Comparison of ENCODE assay signal across 23 cellular contexts in genomic region chr15:66854012-66854965, GRCh38.
DNase-seq lines count a peak whose midpoint lies in the region; ATAC-seq and TF ChIP-seq lines count a peak whose summit lies in the region.
"Had no signal": no experiment of that assay in that cellular context is flagged by ENCODE, and none has a peak within 500 bp of the region (broad histone marks: within the 10 kb centered on the region; RNA-seq: fewer than 3 reads in every experiment).

No MANE protein-coding gene starts in this region.

- no peak for TF ChIP-seq POLR2A in HCT116 (IDR thresholded peaks at IDR 0.05; ENCODE audit: borderline replicate concordance, extremely low read depth, insufficient read depth, insufficient read length)
- TF ChIP-seq POLR2A in sigmoid colon (IDR thresholded peaks at IDR 0.05), result no peak

- peaks cover 16% of the 10 kb centered on the region for H3K27me3 Mint-ChIP-seq in WTC11 (ENCODE audit: low read depth)
- peaks cover 58% of the 10 kb centered on the region for H3K27me3 Mint-ChIP-seq in activated naive CD4-positive, alpha-beta T cell treated with anti-CD3 and anti-CD28 coated beads, Interleukin-2, amount 10 ng/mL, durations not matched to agents 7 days and 5 days

- no peak for TF ChIP-seq EP300 in sigmoid colon (IDR thresholded peaks at IDR 0.05)

- H3K27me3 ChIP-seq in HCT116 (ENCODE audit: insufficient read depth, low read length) (no peaks in the 10 kb centered on the region), sigmoid colon (no peaks in the 10 kb centered on the region)
- H3K27me3 ChIP-seq: upper lobe of right lung had no signal

- H3K27ac Mint-ChIP-seq in WTC11, result no peak overlapping the region
- no peak overlapping the region for H3K27ac Mint-ChIP-seq in activated naive CD4-positive, alpha-beta T cell treated with anti-CD3 and anti-CD28 coated beads, Interleukin-2, amount 10 ng/mL, durations not matched to agents 7 days and 5 days
- H3K27ac Mint-ChIP-seq: activated CD4-positive, alpha-beta T cell treated with anti-CD3 and anti-CD28 coated beads, Interleukin-2, amount 10 ng/mL, durations not matched to agents 7 days and 5 days; activated naive CD4-positive, alpha-beta T cell treated with anti-CD3 and anti-CD28 coated beads for 36 hours; effector memory CD8-positive, alpha-beta T cell; natural killer cell treated with Interleukin-12 subunit alpha and Interleukin-12 subunit beta and Interleukin-15 and Interleukin-18, amount 100 ng/mL, for 72 hours had no signal

- no peak overlapping the region for H3K4me3 Mint-ChIP-seq in WTC11
- no peak overlapping the region for H3K4me3 Mint-ChIP-seq in activated naive CD4-positive, alpha-beta T cell treated with anti-CD3 and anti-CD28 coated beads, Interleukin-2, amount 10 ng/mL, durations not matched to agents 7 days and 5 days
- H3K4me3 Mint-ChIP-seq: activated CD4-positive, alpha-beta T cell treated with anti-CD3 and anti-CD28 coated beads, Interleukin-2, amount 10 ng/mL, durations not matched to agents 7 days and 5 days; activated naive CD4-positive, alpha-beta T cell treated with anti-CD3 and anti-CD28 coated beads for 36 hours; central memory CD8-positive, alpha-beta T cell; effector memory CD8-positive, alpha-beta T cell; natural killer cell treated with Interleukin-12 subunit alpha and Interleukin-12 subunit beta and Interleukin-15 and Interleukin-18, amount 100 ng/mL, for 72 hours had no signal

- no peak for TF ChIP-seq CTCF in HCT116 (IDR thresholded peaks at IDR 0.05 in 2 of 3, conservative IDR thresholded peaks at IDR 0.05 in 1 of 3; ENCODE audit: borderline replicate concordance in 1 of 3, insufficient read depth in 1 of 3, low read depth in 2 of 3, low read length in 2 of 3)
- TF ChIP-seq CTCF in WTC11 (IDR thresholded peaks at IDR 0.05), result no peak
- no peak for TF ChIP-seq CTCF in sigmoid colon (IDR thresholded peaks at IDR 0.05)

- CTCF ChIA-PET in HCT116 (lab: Charles Lee) (interaction anchor here (0.8 to 3.6 kb wide), 9 partner anchors 7 to 356 kb away, joined by 3 to 23 read pairs (median 5); partner anchors contain the start of gene SNAPC5), WTC11 (lab: Charles Lee) (interaction anchor here (0.6 to 4.4 kb wide), 23 partner anchors 8 to 769 kb away, joined by 3 to 55 read pairs (median 4); partner anchors contain the start of genes LCTL and SMAD6)
- CTCF ChIA-PET in activated naive CD4-positive, alpha-beta T cell treated with anti-CD3 and anti-CD28 coated beads, Interleukin-2, amount 10 ng/mL, durations not matched to agents 7 days and 5 days (lab: Charles Lee), result interaction anchor here (0.9 to 1.0 kb wide), 2 partner anchors 21 to 235 kb away, joined by 3 to 4 read pairs; no protein-coding TSS in a partner anchor

- ATAC-seq in HCT116 (no peak), WTC11 (peak; percentile 9; the same call in 1 of the 2 replicates), left lobe of liver (no peak), GM21381 (IDR thresholded peaks at IDR 0.05; ENCODE audit: unreplicated experiment) (no peak), HG03457 (IDR thresholded peaks at IDR 0.05; ENCODE audit: unreplicated experiment) (no peak)
- ATAC-seq: effector memory CD8-positive, alpha-beta T cell; natural killer cell treated with Interleukin-12 subunit alpha and Interleukin-12 subunit beta and Interleukin-15 and Interleukin-18, amount 100 ng/mL, for 72 hours; stimulated activated naive CD8-positive, alpha-beta T cell treated with anti-CD3 and anti-CD28 coated beads, Interleukin-15, Interleukin-2, amounts not matched to agents 100 U/mL and 50 U/mL, for 24 hours had no signal

- intact Hi-C loops in HCT116 (cut with micrococcal nuclease), result loop anchor here (5.0 kb wide), 2 partner anchors 152 to 237 kb away; partner anchors contain the start of gene SMAD6
- intact Hi-C loops in sigmoid colon (cut with DNase I), result loop anchor here (5.0 kb wide), 1 partner anchor 352 kb away; the partner anchor contains the start of gene RPL4

- BruUV-seq in HCT116 (replicated peaks; lab: Mats Ljungman, UMichigan), result no TSS peak

- H3K9ac ChIP-seq in HCT116 (ENCODE audit: low read length), result no peak overlapping the region

- H4K20me1 ChIP-seq in HCT116 (ENCODE audit: insufficient read depth), result no peaks in the 10 kb centered on the region

- TF ChIP-seq RAD21 in HCT116 (IDR thresholded peaks at IDR 0.05; ENCODE audit: low read depth), result no peak

- H3K4me2 ChIP-seq in HCT116 (ENCODE audit: low read length), result peak overlapping the region; percentile 50

- no peak overlapping the region for H3K27ac ChIP-seq in HCT116 (ENCODE audit: low read depth, low read length)
- no peak overlapping the region for H3K27ac ChIP-seq in sigmoid colon
- H3K27ac ChIP-seq: HL-60, prostate gland, skin epidermis, upper lobe of right lung had no signal

- H3K4me1 Mint-ChIP-seq in WTC11, result peaks cover 20% of the 10 kb centered on the region
- H3K4me1 Mint-ChIP-seq in activated naive CD4-positive, alpha-beta T cell treated with anti-CD3 and anti-CD28 coated beads, Interleukin-2, amount 10 ng/mL, durations not matched to agents 7 days and 5 days, result peaks cover 7% of the 10 kb centered on the region

- no peaks in the 10 kb centered on the region for H3K9me2 ChIP-seq in HCT116 (ENCODE audit: insufficient read depth)

- no peaks in the 10 kb centered on the region for H3K79me2 ChIP-seq in HCT116 (ENCODE audit: insufficient read depth, low read length)

- POLR2A ChIA-PET in HCT116 (lab: Charles Lee), result interaction anchor here (0.6 kb wide), 1 partner anchor 447 kb away, joined by 3 read pairs; no protein-coding TSS in a partner anchor
- POLR2A ChIA-PET in WTC11 (lab: Charles Lee), result interaction anchor here (0.6 to 0.8 kb wide), 2 partner anchors 15 to 988 kb away, joined by 3 to 6 read pairs; no protein-coding TSS in a partner anchor

- H3K4me1 ChIP-seq in HCT116 (ENCODE audit: control insufficient read depth in 1 of 2, insufficient read depth in 2 of 2, low read length in 2 of 2) (peaks cover 11 to 18% of the 10 kb centered on the region in 2 experiments; a peak in 3 of 4 replicates), sigmoid colon (peaks cover 0 to 24% (median 21%) of the 10 kb centered on the region in 4 donors)

- WGBS in sigmoid colon, 2 donors, result 35 to 78% methylated on average over 23 of the region's 23 CpGs

- RAD21 ChIA-PET in HCT116 (lab: Charles Lee; ENCODE audit: low non-redundant PET in 1 of 2, low total read pairs in 2 of 2, uncharacterized antibody in 2 of 2, unreplicated experiment in 2 of 2), result interaction anchor here (0.7 to 0.8 kb wide), 3 partner anchors 65 to 76 kb away, joined by 3 to 6 read pairs (median 4); no protein-coding TSS in a partner anchor

- H3K9me3 Mint-ChIP-seq in WTC11, result no peaks in the 10 kb centered on the region
- no peaks in the 10 kb centered on the region for H3K9me3 Mint-ChIP-seq in activated naive CD4-positive, alpha-beta T cell treated with anti-CD3 and anti-CD28 coated beads, Interleukin-2, amount 10 ng/mL, durations not matched to agents 7 days and 5 days
- H3K9me3 Mint-ChIP-seq: activated CD4-positive, alpha-beta T cell treated with anti-CD3 and anti-CD28 coated beads, Interleukin-2, amount 10 ng/mL, durations not matched to agents 7 days and 5 days; activated naive CD4-positive, alpha-beta T cell treated with anti-CD3 and anti-CD28 coated beads for 36 hours; central memory CD8-positive, alpha-beta T cell; effector memory CD8-positive, alpha-beta T cell; natural killer cell treated with Interleukin-12 subunit alpha and Interleukin-12 subunit beta and Interleukin-15 and Interleukin-18, amount 100 ng/mL, for 72 hours had no signal

- H2AFZ ChIP-seq in HCT116 (ENCODE audit: low read depth, low read length, poor library complexity, severe bottlenecking), result no peak overlapping the region

- DNase-seq in HCT116 (ENCODE audit: low read depth, low spot score), result no peak
- no peak for DNase-seq in WTC11 (ENCODE audit: low spot score)
- DNase-seq in left lobe of liver (ENCODE audit: low spot score), result peak; percentile 43
- peak; percentile 27 for DNase-seq in sigmoid colon
- DNase-seq in activated naive CD4-positive, alpha-beta T cell treated with anti-CD3 and anti-CD28 coated beads, Interleukin-2, amount 10 ng/mL, durations not matched to agents 7 days and 5 days, result no peak
- DNase-seq in NCI-H2196 treated with DMSO at 0.1 percent for 48 hours (lab: John Stamatoyannopoulos, UW; ENCODE audit: unreplicated experiment), result no peak
- DNase-seq: activated T-cell treated with anti-CD3 and anti-CD28 coated beads for 4 hours; effector memory CD8-positive, alpha-beta T cell; midbrain; NCI-H2171; SIG-M5; T-helper 1 cell had no signal

- H3K9me3 ChIP-seq in HCT116 (ENCODE audit: control insufficient read depth in 1 of 2, insufficient read depth in 1 of 2, low read depth in 1 of 2, low read length in 2 of 2) (no peaks in the 10 kb centered on the region), sigmoid colon (no peaks in the 10 kb centered on the region)
- H3K9me3 ChIP-seq: prostate gland, upper lobe of right lung had no signal

- no peaks in the 10 kb centered on the region for H3K36me3 ChIP-seq in HCT116 (ENCODE audit: control insufficient read depth in 1 of 2, insufficient read depth in 2 of 2, low read length in 2 of 2)
- H3K36me3 ChIP-seq in sigmoid colon, result no peaks in the 10 kb centered on the region
- H3K36me3 ChIP-seq: prostate gland, upper lobe of right lung had no signal

- 0 out of 4 replicates have a peak overlapping the region, but pooled peaks of 1 of the 2 experiments have one; percentile 23 for H3K4me3 ChIP-seq in HCT116 (replicated peaks in 1 of 2; ENCODE audit: low read depth in 1 of 2, low read length in 2 of 2)
- H3K4me3 ChIP-seq in sigmoid colon, result no peak overlapping the region
- H3K4me3 ChIP-seq: prostate gland, skin epidermis, upper lobe of right lung had no signal

- no peaks in the 10 kb centered on the region for H3K36me3 Mint-ChIP-seq in WTC11
- no peaks in the 10 kb centered on the region for H3K36me3 Mint-ChIP-seq in activated naive CD4-positive, alpha-beta T cell treated with anti-CD3 and anti-CD28 coated beads, Interleukin-2, amount 10 ng/mL, durations not matched to agents 7 days and 5 days
- H3K36me3 Mint-ChIP-seq: natural killer cell treated with Interleukin-12 subunit alpha and Interleukin-12 subunit beta and Interleukin-15 and Interleukin-18, amount 100 ng/mL, for 72 hours had no signal

TF ChIP-seq in HCT116, 20 proteins besides CTCF, POLR2A, EP300 and RAD21:
- no peak for TF ChIP-seq FOSL1 (IDR thresholded peaks at IDR 0.05; ENCODE audit: low read depth)
- TF ChIP-seq CBX3 (IDR thresholded peaks at IDR 0.05; ENCODE audit: low read depth), result no peak
- no peak for TF ChIP-seq SIN3A (IDR thresholded peaks at IDR 0.05; ENCODE audit: low read depth)
- TF ChIP-seq SRF (IDR thresholded peaks at IDR 0.05; ENCODE audit: low read depth), result no peak
- no peak for TF ChIP-seq JUND (IDR thresholded peaks at IDR 0.05)

TF ChIP-seq in WTC11, 78 proteins besides CTCF, POLR2A, EP300 and RAD21 (continues in another document):
- no peak for TF ChIP-seq MLX (CRISPR knock-in tag; IDR thresholded peaks at IDR 0.05)

Comparison
In these comparisons a context has a peak if more than half of its experiments do, and no peak if none do; other contexts are left out.
1. DNase-seq: peak in left lobe of liver (single experiment) and sigmoid colon (single experiment); none in HCT116 (single experiment), WTC11 (single experiment), activated naive CD4-positive, alpha-beta T cell treated with anti-CD3 and anti-CD28 coated beads, Interleukin-2, amount 10 ng/mL, durations not matched to agents 7 days and 5 days (single experiment) and NCI-H2196 treated with DMSO at 0.1 percent for 48 hours (single experiment).